ENCODE assay signal across 28 cellular contexts in genomic region chr9:112810696-112811490, GRCh38.
DNase-seq lines count a peak whose midpoint lies in the region; ATAC-seq and TF ChIP-seq lines count a peak whose summit lies in the region.
"Had no signal": no experiment of that assay in that cellular context is flagged by ENCODE, and none has a peak within 500 bp of the region (broad histone marks: within the 10 kb centered on the region; RNA-seq: fewer than 3 reads in every experiment).

No MANE protein-coding gene starts in this region.

- H3K18ac ChIP-seq in trophoblast cell (ENCODE audit: low read length) = no peak overlapping the region

- H3K4me2 ChIP-seq in GM23338 (no peak overlapping the region), trophoblast cell (ENCODE audit: low read length) (no peak overlapping the region)

- no peak overlapping the region for H2BK120ac ChIP-seq in trophoblast cell (ENCODE audit: insufficient read depth, low read length, poor library complexity)

- no peak overlapping the region for H3K4me3 Mint-ChIP-seq in GM23338
- H3K4me3 Mint-ChIP-seq: activated naive CD8-positive, alpha-beta T cell; IgD-negative memory B cell; natural killer cell; stimulated activated effector memory CD8-positive, alpha-beta T cell treated with anti-CD3 and anti-CD28 coated beads, Interleukin-12 subunit alpha, Interleukin-12 subunit beta, amount 100 ng/mL, for 72 hours had no signal

- intact Hi-C loops in left ventricle myocardium inferior (cut with micrococcal nuclease) = no loop called here

- no peak overlapping the region for H3K4ac ChIP-seq in trophoblast cell (ENCODE audit: low read depth, low read length)

- no peak overlapping the region for H3K27ac ChIP-seq in GM23338 (ENCODE audit: low read depth)
- no peak overlapping the region for H3K27ac ChIP-seq in trophoblast cell (ENCODE audit: low read depth, low read length)
- no peak overlapping the region for H3K27ac ChIP-seq in left ventricle myocardium inferior (replicated peaks)
- H3K27ac ChIP-seq: sigmoid colon, transverse colon had no signal

- H3K4me3 ChIP-seq in GM23338 = no peak overlapping the region
- H3K4me3 ChIP-seq in trophoblast cell (ENCODE audit: low read depth, low read length) = no peak overlapping the region
- H3K4me3 ChIP-seq in left ventricle myocardium inferior = no peak overlapping the region
- H3K4me3 ChIP-seq: sigmoid colon, transverse colon had no signal

- H3K9ac ChIP-seq in trophoblast cell (ENCODE audit: low read length) = no peak overlapping the region

- no peaks in the 10 kb centered on the region; the same call in 1 of the 2 replicates for H4K20me1 ChIP-seq in GM23338 (replicated peaks; ENCODE audit: insufficient read depth)

- H3K9me2 ChIP-seq in GM23338 (ENCODE audit: insufficient read depth) = 0 out of 2 replicates have a peak, but pooled peaks cover 9% of the 10 kb centered on the region

- no peak overlapping the region for H4K8ac ChIP-seq in trophoblast cell (ENCODE audit: low read depth, low read length)

- H3K4me1 ChIP-seq in GM23338 (ENCODE audit: insufficient read depth) (peaks cover 4% of the 10 kb centered on the region), trophoblast cell (ENCODE audit: control insufficient read depth in 1 of 2, insufficient read depth in 2 of 2, low read length in 2 of 2) (peaks cover 5% of the 10 kb centered on the region in 2 experiments), left ventricle myocardium inferior (peaks cover 9% of the 10 kb centered on the region)
- H3K4me1 ChIP-seq: BE2C had no signal

- no peak overlapping the region for H2BK12ac ChIP-seq in trophoblast cell (ENCODE audit: low read length)

- H3K27me3 Mint-ChIP-seq in GM23338 (ENCODE audit: insufficient read depth, low read depth, poor library complexity) = peaks cover 1% of the 10 kb centered on the region
- H3K27me3 Mint-ChIP-seq: activated naive CD8-positive, alpha-beta T cell had no signal

- no peak overlapping the region for H4K12ac ChIP-seq in trophoblast cell (ENCODE audit: low read depth, low read length)

- H2AK5ac ChIP-seq in trophoblast cell (ENCODE audit: low read length) = no peak overlapping the region

- peak; percentile 30 for DNase-seq in GM23338 (ENCODE audit: low spot score)
- peak; percentile 32 for DNase-seq in UCSD-AML1 (lab: John Stamatoyannopoulos, UW; ENCODE audit: unreplicated experiment)
- DNase-seq in iPS-NIHi7 (ENCODE audit: extremely low spot score) = peak; percentile 42
- DNase-seq in trophoblast cell = peak; percentile 11 to 27
- DNase-seq in central memory CD4-positive, alpha-beta T cell = no peak
- DNase-seq in left ventricle myocardium inferior = no peak
- no peak for DNase-seq in NCI-H1436 (lab: John Stamatoyannopoulos, UW)
- DNase-seq in NCI-H2196 treated with DMSO at 0.1 percent for 48 hours (lab: John Stamatoyannopoulos, UW; ENCODE audit: unreplicated experiment) = no peak
- DNase-seq: ACHN; activated CD8-positive, alpha-beta memory T cell treated with anti-CD3 and anti-CD28 coated beads for 24 hours; activated T-cell treated with anti-CD3 and anti-CD28 coated beads for 4 hours; BE2C; DMS53; GDM1; hypothalamus; natural killer cell; NCI-H1092 treated with DMSO at 0.1 percent for 48 hours; NCI-H187 treated with DMSO at 0.1 percent for 48 hours; NCI-H2171; NCI-H510A; SHP77; sigmoid colon; stimulated activated CD4-positive, alpha-beta T cell treated with anti-CD3 and anti-CD28 coated beads, Interleukin-4, amount 100 ng/mL, for 4 hours; T-helper 2 cell; transverse colon had no signal

- no peaks in the 10 kb centered on the region for H3K36me3 ChIP-seq in GM23338 (ENCODE audit: insufficient read depth)
- no peaks in the 10 kb centered on the region for H3K36me3 ChIP-seq in trophoblast cell (ENCODE audit: control insufficient read depth in 1 of 2, insufficient read depth in 2 of 2, low read length in 2 of 2)
- H3K36me3 ChIP-seq in left ventricle myocardium inferior = peaks cover 4% of the 10 kb centered on the region
- H3K36me3 ChIP-seq: BE2C, sigmoid colon, transverse colon had no signal

- no peak overlapping the region for H2BK5ac ChIP-seq in trophoblast cell (ENCODE audit: low read depth, low read length, poor library complexity)

- no peaks in the 10 kb centered on the region for H3K9me3 ChIP-seq in trophoblast cell (ENCODE audit: insufficient read depth, low read depth, low read length)
- H3K9me3 ChIP-seq in left ventricle myocardium inferior (replicated peaks) = no peaks in the 10 kb centered on the region
- H3K9me3 ChIP-seq: BE2C, sigmoid colon, transverse colon had no signal

- H3K9me3 Mint-ChIP-seq in GM23338 = no peaks in the 10 kb centered on the region
- H3K9me3 Mint-ChIP-seq: IgD-negative memory B cell; natural killer cell; stimulated activated effector memory CD8-positive, alpha-beta T cell treated with anti-CD3 and anti-CD28 coated beads, Interleukin-12 subunit alpha, Interleukin-12 subunit beta, amount 100 ng/mL, for 72 hours had no signal

- peaks cover 2% of the 10 kb centered on the region; the same call in 1 of the 3 replicates for H3K36me3 Mint-ChIP-seq in GM23338 (ENCODE audit: low read depth)
- H3K36me3 Mint-ChIP-seq: natural killer cell had no signal

- H4K91ac ChIP-seq in trophoblast cell (ENCODE audit: low read depth, low read length) = no peak overlapping the region

- H3K79me2 ChIP-seq in GM23338 (replicated peaks; ENCODE audit: insufficient read depth) (peaks cover 8% of the 10 kb centered on the region; the same call in 1 of the 2 replicates), trophoblast cell (ENCODE audit: control insufficient read depth, insufficient read depth, low read length, poor library complexity) (no peaks in the 10 kb centered on the region)

- peaks cover 3% of the 10 kb centered on the region; the same call in 2 of the 3 replicates for H3K4me1 Mint-ChIP-seq in GM23338
- H3K4me1 Mint-ChIP-seq: natural killer cell; stimulated activated effector memory CD8-positive, alpha-beta T cell treated with anti-CD3 and anti-CD28 coated beads, Interleukin-12 subunit alpha, Interleukin-12 subunit beta, amount 100 ng/mL, for 72 hours had no signal

- no peak overlapping the region for H3K23ac ChIP-seq in trophoblast cell (ENCODE audit: low read length)

- no peaks in the 10 kb centered on the region for H3K27me3 ChIP-seq in GM23338 (ENCODE audit: insufficient read depth)
- no peaks in the 10 kb centered on the region for H3K27me3 ChIP-seq in trophoblast cell (ENCODE audit: insufficient read depth, low read length)
- H3K27me3 ChIP-seq in left ventricle myocardium inferior (ENCODE audit: low read depth) = no peaks in the 10 kb centered on the region
- H3K27me3 ChIP-seq: BE2C, sigmoid colon, transverse colon had no signal

- H3K79me1 ChIP-seq in trophoblast cell (ENCODE audit: low read length) = no peaks in the 10 kb centered on the region

- H3K27ac Mint-ChIP-seq in GM23338 = no peak overlapping the region
- H3K27ac Mint-ChIP-seq: activated naive CD8-positive, alpha-beta T cell; natural killer cell; stimulated activated effector memory CD8-positive, alpha-beta T cell treated with anti-CD3 and anti-CD28 coated beads, Interleukin-12 subunit alpha, Interleukin-12 subunit beta, amount 100 ng/mL, for 72 hours had no signal

- H2AFZ ChIP-seq in GM23338 (no peak overlapping the region), trophoblast cell (ENCODE audit: insufficient read depth, low read length, poor library complexity) (no peak overlapping the region)

- no CpG with 5 or more reads among the region's 17 CpGs for WGBS in trophoblast cell (ENCODE audit: extremely low coverage, insufficient coverage, insufficient read length)

- H3K14ac ChIP-seq in trophoblast cell (ENCODE audit: low read length) = no peak overlapping the region

- TF ChIP-seq CTCF in GM23338 (conservative IDR thresholded peaks at IDR 0.05; ENCODE audit: low read depth in 2 of 2) (no peak), left ventricle myocardium inferior (IDR thresholded peaks at IDR 0.05; ENCODE audit: borderline replicate concordance) (no peak)

- H3F3A ChIP-seq in GM23338 (replicated peaks; ENCODE audit: low read depth) = no peaks in the 10 kb centered on the region

- ATAC-seq in GM23338 = peak; percentile 73
- ATAC-seq: natural killer cell; stimulated activated effector memory CD8-positive, alpha-beta T cell treated with anti-CD3 and anti-CD28 coated beads, Interleukin-12 subunit alpha, Interleukin-12 subunit beta, amount 100 ng/mL, for 72 hours had no signal

TF ChIP-seq in GM23338, 12 proteins besides CTCF, POLR2A, EP300 and RAD21 (continues in another document):
- TF ChIP-seq EZH2phosphoT487 (IDR thresholded peaks at IDR 0.05; ENCODE audit: unreplicated experiment) (no peak), JUNB (IDR thresholded peaks at IDR 0.05; ENCODE audit: unreplicated experiment) (no peak), EZH2 (IDR thresholded peaks at IDR 0.05; ENCODE audit: low read depth, unreplicated experiment) (no peak), STAT1 (IDR thresholded peaks at IDR 0.05; ENCODE audit: unreplicated experiment) (no peak), REST (IDR thresholded peaks at IDR 0.05; ENCODE audit: unreplicated experiment) (no peak)

Comparison
In these comparisons a context has a peak if more than half of its experiments do, and no peak if none do; other contexts are left out.
1. DNase-seq: peak in GM23338 (single experiment), UCSD-AML1 (single experiment), iPS-NIHi7 (single experiment) and trophoblast cell (2 of 2); none in central memory CD4-positive, alpha-beta T cell (single experiment), left ventricle myocardium inferior (single experiment), NCI-H1436 (single experiment) and NCI-H2196 treated with DMSO at 0.1 percent for 48 hours (single experiment).